Comparison of ENCODE assay signal across 9 cellular contexts in the genomic region with DNA sequence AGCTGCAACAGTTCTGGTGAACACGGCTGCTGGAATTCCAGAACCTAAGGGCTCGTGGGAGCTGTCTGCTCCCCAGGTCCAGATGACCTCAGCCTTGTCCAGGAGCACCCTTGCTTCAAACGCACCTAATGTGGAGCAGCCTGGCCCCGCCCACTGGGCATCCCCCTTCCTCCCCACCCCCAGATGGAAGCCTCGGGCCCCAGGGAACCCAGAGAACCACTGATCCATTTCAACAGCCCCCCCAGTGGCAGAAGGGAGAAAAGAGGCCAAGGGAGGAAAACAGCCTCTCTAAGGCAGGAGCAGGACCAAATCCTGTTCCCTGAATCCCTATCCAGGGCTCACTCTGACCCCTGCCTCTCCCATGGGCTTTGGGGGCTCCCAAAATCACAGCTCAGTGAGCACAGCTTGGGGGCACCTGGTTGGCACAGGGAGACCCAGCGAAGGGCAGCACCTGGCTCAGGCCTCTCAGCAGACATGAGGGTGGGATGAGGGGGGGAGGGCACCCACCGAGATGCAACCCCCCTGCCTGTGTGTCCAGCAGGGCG. TPM values are rescaled to one million over a fixed set of nuclear protein-coding genes. Genes with fewer than 3 reads are reported as not detected.
DNase-seq lines count a peak whose midpoint lies in the region; ATAC-seq and TF ChIP-seq lines count a peak whose summit lies in the region.
"Had no signal": no experiment of that assay in that cellular context is flagged by ENCODE, and none has a peak within 500 bp of the region (broad histone marks: within the 10 kb centered on the region; RNA-seq: fewer than 3 reads in every experiment).

No MANE protein-coding gene starts in this region.

- no peaks in the 10 kb centered on the region for H3K9me3 ChIP-seq in breast epithelium

- intact Hi-C loops in breast epithelium (cut with DNase I; ENCODE audit: low total_unique reads) = no loop called here

- peaks cover 82 to 86% of the 10 kb centered on the region in 2 donors for H3K4me1 Mint-ChIP-seq in natural killer cell treated with Interleukin-12 subunit alpha and Interleukin-12 subunit beta and Interleukin-15 and Interleukin-18, amount 100 ng/mL, for 72 hours (ENCODE audit: low read depth in 2 of 2)

- H3K27ac Mint-ChIP-seq in natural killer cell treated with Interleukin-12 subunit alpha and Interleukin-12 subunit beta and Interleukin-15 and Interleukin-18, amount 100 ng/mL, for 72 hours = peak overlapping the region; percentile 98 to 99

- peak overlapping the region in 1 of 2 donors; percentile 48 for H3K27ac ChIP-seq in breast epithelium

- H3K4me3 Mint-ChIP-seq in natural killer cell treated with Interleukin-12 subunit alpha and Interleukin-12 subunit beta and Interleukin-15 and Interleukin-18, amount 100 ng/mL, for 72 hours = peak overlapping the region; percentile 98

- no peak for TF ChIP-seq CTCF in breast epithelium (IDR thresholded peaks at IDR 0.05)

- TF ChIP-seq POLR2A in breast epithelium (IDR thresholded peaks at IDR 0.05) = no peak

- H3K4me3 ChIP-seq in breast epithelium = peak overlapping the region; percentile 30 to 49 (median 35)

- no peaks in the 10 kb centered on the region for H3K27me3 Mint-ChIP-seq in natural killer cell treated with Interleukin-12 subunit alpha and Interleukin-12 subunit beta and Interleukin-15 and Interleukin-18, amount 100 ng/mL, for 72 hours

- no peaks in the 10 kb centered on the region for H3K4me1 ChIP-seq in breast epithelium

- peaks cover 0 to 24% of the 10 kb centered on the region in 2 donors for H3K27me3 ChIP-seq in breast epithelium

- H3K36me3 Mint-ChIP-seq in natural killer cell treated with Interleukin-12 subunit alpha and Interleukin-12 subunit beta and Interleukin-15 and Interleukin-18, amount 100 ng/mL, for 72 hours = no peaks in the 10 kb centered on the region

- DNase-seq in ELR (ENCODE audit: low read depth) = peak; percentile 43
- no peak for DNase-seq in breast epithelium (ENCODE audit: low spot score in 2 of 2)
- no peak for DNase-seq in natural killer cell treated with Interleukin-12 subunit alpha and Interleukin-12 subunit beta and Interleukin-15 and Interleukin-18, amount 100 ng/mL, for 72 hours (ENCODE audit: low spot score)
- DNase-seq in cerebellum (ENCODE audit: low spot score) = no peak
- no peak for DNase-seq in NCI-H2107 treated with DMSO at 0.1 percent for 48 hours (lab: John Stamatoyannopoulos, UW; ENCODE audit: unreplicated experiment)

- ATAC-seq in SK-N-SH treated with all-trans-retinoic acid at 6 μM for 48 hours (peak; percentile 25; the same call in 1 of the 3 replicates), GM21528 (IDR thresholded peaks at IDR 0.05; ENCODE audit: low FRiP score, unreplicated experiment) (no peak), HG03342 (IDR thresholded peaks at IDR 0.05; ENCODE audit: unreplicated experiment) (no peak)
- ATAC-seq in natural killer cell treated with Interleukin-12 subunit alpha and Interleukin-12 subunit beta and Interleukin-15 and Interleukin-18, amount 100 ng/mL, for 72 hours = no peak

- H3K9me3 Mint-ChIP-seq in natural killer cell treated with Interleukin-12 subunit alpha and Interleukin-12 subunit beta and Interleukin-15 and Interleukin-18, amount 100 ng/mL, for 72 hours = no peaks in the 10 kb centered on the region

- H3K36me3 ChIP-seq in breast epithelium = no peaks in the 10 kb centered on the region

TF ChIP-seq in SK-N-SH treated with all-trans-retinoic acid at 6 μM for 48 hours, 23 proteins besides CTCF, POLR2A, EP300 and RAD21:
- no peak for TF ChIP-seq BACH2 (CRISPR knock-in tag; IDR thresholded peaks at IDR 0.05; ENCODE audit: borderline replicate concordance)
- no peak for TF ChIP-seq ZFP3 (CRISPR knock-in tag; IDR thresholded peaks at IDR 0.05)
- TF ChIP-seq, protein P1, sequence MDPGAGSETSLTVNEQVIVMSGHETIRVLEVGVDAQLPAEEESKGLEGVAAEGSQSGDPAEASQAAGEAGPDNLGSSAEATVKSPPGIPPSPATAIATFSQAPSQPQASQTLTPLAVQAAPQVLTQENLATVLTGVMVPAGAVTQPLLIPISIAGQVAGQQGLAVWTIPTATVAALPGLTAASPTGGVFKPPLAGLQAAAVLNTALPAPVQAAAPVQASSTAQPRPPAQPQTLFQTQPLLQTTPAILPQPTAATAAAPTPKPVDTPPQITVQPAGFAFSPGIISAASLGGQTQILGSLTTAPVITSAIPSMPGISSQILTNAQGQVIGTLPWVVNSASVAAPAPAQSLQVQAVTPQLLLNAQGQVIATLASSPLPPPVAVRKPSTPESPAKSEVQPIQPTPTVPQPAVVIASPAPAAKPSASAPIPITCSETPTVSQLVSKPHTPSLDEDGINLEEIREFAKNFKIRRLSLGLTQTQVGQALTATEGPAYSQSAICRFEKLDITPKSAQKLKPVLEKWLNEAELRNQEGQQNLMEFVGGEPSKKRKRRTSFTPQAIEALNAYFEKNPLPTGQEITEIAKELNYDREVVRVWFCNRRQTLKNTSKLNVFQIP (CRISPR knock-in tag; IDR thresholded peaks at IDR 0.05; ENCODE audit: borderline replicate concordance, low read depth) = no peak
- TF ChIP-seq GLIS3 (CRISPR knock-in tag; IDR thresholded peaks at IDR 0.05) = no peak
- TF ChIP-seq, protein P2, sequence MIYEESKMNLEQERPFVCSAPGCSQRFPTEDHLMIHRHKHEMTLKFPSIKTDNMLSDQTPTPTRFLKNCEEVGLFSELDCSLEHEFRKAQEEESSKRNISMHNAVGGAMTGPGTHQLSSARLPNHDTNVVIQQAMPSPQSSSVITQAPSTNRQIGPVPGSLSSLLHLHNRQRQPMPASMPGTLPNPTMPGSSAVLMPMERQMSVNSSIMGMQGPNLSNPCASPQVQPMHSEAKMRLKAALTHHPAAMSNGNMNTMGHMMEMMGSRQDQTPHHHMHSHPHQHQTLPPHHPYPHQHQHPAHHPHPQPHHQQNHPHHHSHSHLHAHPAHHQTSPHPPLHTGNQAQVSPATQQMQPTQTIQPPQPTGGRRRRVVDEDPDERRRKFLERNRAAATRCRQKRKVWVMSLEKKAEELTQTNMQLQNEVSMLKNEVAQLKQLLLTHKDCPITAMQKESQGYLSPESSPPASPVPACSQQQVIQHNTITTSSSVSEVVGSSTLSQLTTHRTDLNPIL (CRISPR knock-in tag; IDR thresholded peaks at IDR 0.05; ENCODE audit: low read depth) = no peak
- TF ChIP-seq SNAI2 (CRISPR knock-in tag; IDR thresholded peaks at IDR 0.05) = no peak
- TF ChIP-seq OSR1 (CRISPR knock-in tag; IDR thresholded peaks at IDR 0.05) = no peak
- no peak for TF ChIP-seq TCF4 (CRISPR knock-in tag; IDR thresholded peaks at IDR 0.05; ENCODE audit: borderline replicate concordance)
- no peak for TF ChIP-seq ZNF565 (CRISPR knock-in tag; conservative IDR thresholded peaks at IDR 0.05; ENCODE audit: low read depth)
- TF ChIP-seq RARB (CRISPR knock-in tag; IDR thresholded peaks at IDR 0.05) = no peak
- no peak for TF ChIP-seq ARNTL (CRISPR knock-in tag; IDR thresholded peaks at IDR 0.05; ENCODE audit: borderline replicate concordance, low read depth)
- no peak for TF ChIP-seq PPARA (CRISPR knock-in tag; IDR thresholded peaks at IDR 0.05; ENCODE audit: borderline replicate concordance)

RNA-seq across cellular contexts. Expression of a gene that starts 1.2 kb away (rescaled TPM):
- 10 to 100 TPM in 2 of 3 donors, 1 to 10 TPM in 1; 6.9 to 25.1 (median 10.5) TPM for total RNA-seq in breast epithelium
- total RNA-seq in natural killer cell treated with Interleukin-12 subunit alpha and Interleukin-12 subunit beta and Interleukin-15 and Interleukin-18, amount 100 ng/mL, for 72 hours = 10 to 100 TPM; 36.0 to 41.1 TPM
- 3.9 TPM for total RNA-seq in cerebellum
- total RNA-seq: endothelial cell of umbilical vein had no signal

RNA-seq across cellular contexts. Expression of a gene that starts 39.4 kb away (rescaled TPM):
- total RNA-seq in breast epithelium (10 to 100 TPM; 10.5 to 12.0 (median 11.5) TPM), cerebellum (0.64 TPM)
- 1,000 to 10,000 TPM in 1 of 2 donors, 100 to 1,000 TPM in 1; 666 to 1,078 TPM for total RNA-seq in natural killer cell treated with Interleukin-12 subunit alpha and Interleukin-12 subunit beta and Interleukin-15 and Interleukin-18, amount 100 ng/mL, for 72 hours

Comparison
In these comparisons a context has a peak if more than half of its experiments do, and no peak if none do; other contexts are left out.
1. RNA of a gene that starts 39.4 kb away (total RNA-seq): 666 to 1,078 TPM in natural killer cell treated with Interleukin-12 subunit alpha and Interleukin-12 subunit beta and Interleukin-15 and Interleukin-18, amount 100 ng/mL, for 72 hours; 10.5 to 12.0 TPM in breast epithelium and 0.64 TPM in cerebellum (single experiment); every median in the first group is over 10 times any median in the second.